Comparison of ENCODE assay signal across 1 cellular context in genomic region chr6:33988121-33989015, GRCh38.
TF ChIP-seq lines count a peak whose summit lies in the region.

No MANE protein-coding gene starts in this region.

TF ChIP-seq in HepG2, 621 proteins besides CTCF, POLR2A, EP300 and RAD21 (continued from another document and continues in another):
- no peak for TF ChIP-seq AKNA (CRISPR knock-in tag; IDR thresholded peaks at IDR 0.05; ENCODE audit: borderline replicate concordance)
- no peak for TF ChIP-seq EED (CRISPR knock-in tag; IDR thresholded peaks at IDR 0.05)
- no peak for TF ChIP-seq ZNF598 (CRISPR knock-in tag; IDR thresholded peaks at IDR 0.05; ENCODE audit: borderline replicate concordance)
- TF ChIP-seq TMF1 (CRISPR knock-in tag; IDR thresholded peaks at IDR 0.05; ENCODE audit: low read depth) = peak; percentile 52; the same call in 1 of the 2 replicates
- TF ChIP-seq WIZ (CRISPR knock-in tag; IDR thresholded peaks at IDR 0.05) = no peak
- no peak for TF ChIP-seq PREB (CRISPR knock-in tag; IDR thresholded peaks at IDR 0.05)
- TF ChIP-seq ZNF512 (CRISPR knock-in tag; IDR thresholded peaks at IDR 0.05) = no peak; the same call in 1 of the 2 replicates
- TF ChIP-seq PAXIP1 (CRISPR knock-in tag; conservative IDR thresholded peaks at IDR 0.05) = peak; percentile 97
- TF ChIP-seq AKAP8 (CRISPR knock-in tag; IDR thresholded peaks at IDR 0.05) = peak; percentile 65; the same call in 1 of the 2 replicates
- no peak for TF ChIP-seq ZNF383 (CRISPR knock-in tag; IDR thresholded peaks at IDR 0.05; ENCODE audit: borderline replicate concordance)
- peak; percentile 90 for TF ChIP-seq ZNF414 (CRISPR knock-in tag; IDR thresholded peaks at IDR 0.05)
- no peak for TF ChIP-seq ZNF7 (CRISPR knock-in tag; IDR thresholded peaks at IDR 0.05)
- TF ChIP-seq NPAS2 (CRISPR knock-in tag; IDR thresholded peaks at IDR 0.05; ENCODE audit: borderline replicate concordance) = no peak
- no peak for TF ChIP-seq ZNF576 (CRISPR knock-in tag; IDR thresholded peaks at IDR 0.05)
- no peak for TF ChIP-seq LRRFIP1 (CRISPR knock-in tag; conservative IDR thresholded peaks at IDR 0.05)
- TF ChIP-seq KLF16 (CRISPR knock-in tag; IDR thresholded peaks at IDR 0.05) = peak in 1 of 2 experiments; percentile 94; a peak in 2 of 4 replicates
- TF ChIP-seq AGO2 (optimal IDR thresholded peaks at IDR 0.05; ENCODE audit: low read depth, low read length) = no peak
- no peak for TF ChIP-seq ZKSCAN5 (CRISPR knock-in tag; IDR thresholded peaks at IDR 0.05)
- no peak for TF ChIP-seq RORA (CRISPR knock-in tag; IDR thresholded peaks at IDR 0.05)
- TF ChIP-seq ZNF629 (CRISPR knock-in tag; conservative IDR thresholded peaks at IDR 0.05) = no peak; the same call in 1 of the 2 replicates
- TF ChIP-seq YY1 (IDR thresholded peaks at IDR 0.05; ENCODE audit: insufficient read depth, insufficient replicate concordance, low read depth, low read length) = peak; percentile 37
- peak; percentile 61 for TF ChIP-seq BHLHE40 (IDR thresholded peaks at IDR 0.05; ENCODE audit: low read length)
- TF ChIP-seq KLF12 (CRISPR knock-in tag; IDR thresholded peaks at IDR 0.05; ENCODE audit: borderline replicate concordance) = peak; percentile 78; the same call in 1 of the 2 replicates
- TF ChIP-seq MTA3 (CRISPR knock-in tag; IDR thresholded peaks at IDR 0.05) = no peak
- peak; percentile 64; the same call in 1 of the 2 replicates for TF ChIP-seq PBX2 (CRISPR knock-in tag; IDR thresholded peaks at IDR 0.05)
- peak; percentile 91; the same call in 1 of the 2 replicates for TF ChIP-seq ZNF710 (CRISPR knock-in tag; IDR thresholded peaks at IDR 0.05; ENCODE audit: borderline replicate concordance)
- 0 out of 2 replicates have a peak, but pooled peaks have one; percentile 25 for TF ChIP-seq NRL (CRISPR knock-in tag; IDR thresholded peaks at IDR 0.05; ENCODE audit: borderline replicate concordance)
- TF ChIP-seq FLYWCH1 (CRISPR knock-in tag; IDR thresholded peaks at IDR 0.05) = no peak
- TF ChIP-seq HHEX (CRISPR knock-in tag; IDR thresholded peaks at IDR 0.05) = peak; percentile 98
- TF ChIP-seq POGZ (CRISPR knock-in tag; IDR thresholded peaks at IDR 0.05) = no peak
- TF ChIP-seq SIN3B (IDR thresholded peaks at IDR 0.05; ENCODE audit: low read length) = no peak
- TF ChIP-seq CHD4 (IDR thresholded peaks at IDR 0.05; ENCODE audit: borderline replicate concordance, low read length) = no peak
- no peak for TF ChIP-seq ARNT (IDR thresholded peaks at IDR 0.05)
- TF ChIP-seq MIER2 (CRISPR knock-in tag; IDR thresholded peaks at IDR 0.05) = peak; percentile 86; the same call in 1 of the 2 replicates
- 0 out of 2 replicates have a peak, but pooled peaks have one; percentile 56 for TF ChIP-seq CCDC6 (CRISPR knock-in tag; IDR thresholded peaks at IDR 0.05)
- TF ChIP-seq ISL2 (CRISPR knock-in tag; IDR thresholded peaks at IDR 0.05) = peak; percentile 97
- TF ChIP-seq CREB1 (IDR thresholded peaks at IDR 0.05) = no peak
- TF ChIP-seq CREB1 (CRISPR knock-in tag; IDR thresholded peaks at IDR 0.05) = peak; percentile 43; the same call in 1 of the 2 replicates
- no peak for TF ChIP-seq PCBP2 (optimal IDR thresholded peaks at IDR 0.05; ENCODE audit: low read depth, low read length, poor library complexity, severe bottlenecking)
- no peak; the same call in 1 of the 2 replicates for TF ChIP-seq BRF2 (CRISPR knock-in tag; IDR thresholded peaks at IDR 0.05)
- no peak for TF ChIP-seq U2AF1 (optimal IDR thresholded peaks at IDR 0.05; ENCODE audit: low read depth, low read length)
- TF ChIP-seq ZMYM2 (CRISPR knock-in tag; IDR thresholded peaks at IDR 0.05) = no peak
- peak; percentile 93 for TF ChIP-seq MEF2D (CRISPR knock-in tag; IDR thresholded peaks at IDR 0.05)
- peak; percentile 73; the same call in 1 of the 2 replicates for TF ChIP-seq ZMYM3 (CRISPR knock-in tag; IDR thresholded peaks at IDR 0.05)
